In genomic region chr18:26575865-26576217, GRCh38 we compare ENCODE assay signal across 9 cellular contexts. TPM values are rescaled to one million over a fixed set of nuclear protein-coding genes. Genes with fewer than 3 reads are reported as not detected.
A peak's percentile ranks its signal among the peaks of the same experiment; 100 is the strongest.
DNase-seq lines count a peak whose midpoint lies in the region; ATAC-seq and TF ChIP-seq lines count a peak whose summit lies in the region.
"Had no signal": no experiment of that assay in that cellular context is flagged by ENCODE, and none has a peak within 500 bp of the region (broad histone marks: within the 10 kb centered on the region; RNA-seq: fewer than 3 reads in every experiment).

No MANE protein-coding gene starts in this region.

- H3K27ac ChIP-seq in HEK293 (ENCODE audit: extremely low read depth, low read depth, low read length) (peak overlapping the region; percentile 33; the same call in 1 of the 2 replicates), PC-3 (ENCODE audit: low read length) (peak overlapping the region; percentile 73), esophagus muscularis mucosa (replicated peaks in 1 of 4) (no peak overlapping the region), sigmoid colon (no peak overlapping the region)

- TF ChIP-seq EP300 in esophagus muscularis mucosa (IDR thresholded peaks at IDR 0.05) (no peak), sigmoid colon (IDR thresholded peaks at IDR 0.05) (no peak)

- H3K9me2 ChIP-seq in PC-3 (replicated peaks; ENCODE audit: low read length), result no peaks in the 10 kb centered on the region

- WGBS in esophagus muscularis mucosa, result 46% methylated on average over 8 of the region's 8 CpGs
- 11 to 53% methylated on average over 8 of the region's 8 CpGs for WGBS in sigmoid colon, 2 donors

- intact Hi-C loops in PC-3 (cut with micrococcal nuclease) (loop anchor here (2.0 kb wide), 1 partner anchor 27 kb away; the partner anchor contains the start of gene KCTD1), esophagus muscularis mucosa (cut with DNase I) (no loop called here), sigmoid colon (cut with DNase I) (no loop called here)

- H3K36me3 ChIP-seq in HEK293 (ENCODE audit: control insufficient read depth in 2 of 2, insufficient read depth in 1 of 2, low read length in 2 of 2), result no peaks in the 10 kb centered on the region
- H3K36me3 ChIP-seq in PC-3 (ENCODE audit: low read depth, low read length), result no peaks in the 10 kb centered on the region
- H3K36me3 ChIP-seq in esophagus muscularis mucosa, result no peaks in the 10 kb centered on the region
- H3K36me3 ChIP-seq in sigmoid colon, result no peaks in the 10 kb centered on the region

- H3K4me2 ChIP-seq in PC-3 (ENCODE audit: low read length), result peak overlapping the region; percentile 86

- no peaks in the 10 kb centered on the region for H3K79me2 ChIP-seq in PC-3 (ENCODE audit: low read length)

- no TSS peak for BruUV-seq in PC-3 (replicated peaks; lab: Mats Ljungman, UMichigan)

- DNase-seq in PC-3 (peak; percentile 67), esophagus muscularis mucosa (ENCODE audit: extremely low spot score) (no peak), sigmoid colon (no peak), KG1 (lab: John Stamatoyannopoulos, UW) (no peak)
- DNase-seq: NK-92 treated with Interleukin-12 subunit alpha and Interleukin-12 subunit beta, amount 100 ng/mL, for 24 hours had no signal

- ATAC-seq in PC-3, result peak; percentile 68
- no peak for ATAC-seq in GM21447 (IDR thresholded peaks at IDR 0.05; ENCODE audit: unreplicated experiment)
- no peak for ATAC-seq in HG02642 (IDR thresholded peaks at IDR 0.05; ENCODE audit: poor library complexity, unreplicated experiment)

- H3K4me1 ChIP-seq in HEK293 (ENCODE audit: control insufficient read depth, insufficient read depth, low read length), result peaks cover 9% of the 10 kb centered on the region
- H3K4me1 ChIP-seq in PC-3 (ENCODE audit: insufficient read depth, low read length), result peaks cover 34% of the 10 kb centered on the region
- H3K4me1 ChIP-seq in esophagus muscularis mucosa, result peaks cover 5 to 14% (median 10%) of the 10 kb centered on the region in 4 donors
- H3K4me1 ChIP-seq in sigmoid colon, result peaks cover 0 to 8% (median 5%) of the 10 kb centered on the region in 4 donors

- H3K4me3 ChIP-seq in HEK293 (ENCODE audit: low read depth, low read length), result no peak overlapping the region
- peak overlapping the region; percentile 63 for H3K4me3 ChIP-seq in PC-3 (ENCODE audit: low read length)
- peak overlapping the region; percentile 41 to 56 (median 52) for H3K4me3 ChIP-seq in esophagus muscularis mucosa
- peak overlapping the region in 3 of 4 donors; percentile 37 to 42 (median 41) for H3K4me3 ChIP-seq in sigmoid colon
- H3K4me3 ChIP-seq: lung had no signal

- no peaks in the 10 kb centered on the region for H3K9me3 ChIP-seq in HEK293 (ENCODE audit: control insufficient read depth, insufficient read depth, low read depth, low read length)
- no peaks in the 10 kb centered on the region for H3K9me3 ChIP-seq in PC-3 (ENCODE audit: low read length)
- H3K9me3 ChIP-seq in esophagus muscularis mucosa, result no peaks in the 10 kb centered on the region
- H3K9me3 ChIP-seq in sigmoid colon, result no peaks in the 10 kb centered on the region

- H3K9ac ChIP-seq in PC-3 (ENCODE audit: low read length), result peak overlapping the region; percentile 66

- TF ChIP-seq CTCF in HEK293 (tag by site-specific recombination; IDR thresholded peaks at IDR 0.05), result no peak
- TF ChIP-seq CTCF in PC-3 (conservative IDR thresholded peaks at IDR 0.05; ENCODE audit: low read depth, low read length), result no peak
- TF ChIP-seq CTCF in esophagus muscularis mucosa (IDR thresholded peaks at IDR 0.05), result no peak
- TF ChIP-seq CTCF in sigmoid colon (IDR thresholded peaks at IDR 0.05), result no peak

- peak overlapping the region; percentile 87 for H2AFZ ChIP-seq in PC-3 (ENCODE audit: low read length)

- CTCF ChIA-PET in HEK293 (lab: Yijun Ruan, JAX) (no interaction called here), PC-3 (lab: Charles Lee) (interaction anchor here (0.6 to 0.8 kb wide), 2 partner anchors 95 to 269 kb away, joined by 3 read pairs; no protein-coding TSS in a partner anchor)

- TF ChIP-seq POLR2A in esophagus muscularis mucosa (IDR thresholded peaks at IDR 0.05; ENCODE audit: low read depth) (no peak), sigmoid colon (IDR thresholded peaks at IDR 0.05) (no peak)

- H3F3A ChIP-seq in PC-3 (ENCODE audit: low read length, unreplicated experiment), result peaks cover 5% of the 10 kb centered on the region

- POLR2A ChIA-PET in HEK293 (lab: Yijun Ruan, JAX) (interaction anchor here (2.7 kb wide), 1 partner anchor 27 kb away, joined by 13 read pairs; the partner anchor contains the start of gene KCTD1), PC-3 (lab: Charles Lee; ENCODE audit: unreplicated experiment) (no interaction called here)

- H4K20me1 ChIP-seq in PC-3 (ENCODE audit: low read length), result no peaks in the 10 kb centered on the region

- H3K27me3 ChIP-seq in PC-3 (ENCODE audit: low read length) (no peaks in the 10 kb centered on the region), esophagus muscularis mucosa (no peaks in the 10 kb centered on the region), sigmoid colon (no peaks in the 10 kb centered on the region)

TF ChIP-seq in HEK293, 187 proteins besides CTCF, POLR2A, EP300 and RAD21:
- TF ChIP-seq MYNN (tag by site-specific recombination; IDR thresholded peaks at IDR 0.05; ENCODE audit: borderline replicate concordance) (no peak), ZNF837 (tag by site-specific recombination; IDR thresholded peaks at IDR 0.05) (no peak), ZNF132 (tag by site-specific recombination; IDR thresholded peaks at IDR 0.05; ENCODE audit: borderline replicate concordance) (no peak), FEZF1 (tag by site-specific recombination; IDR thresholded peaks at IDR 0.05) (no peak; the same call in 1 of the 2 replicates), ZNF600 (tag by site-specific recombination; IDR thresholded peaks at IDR 0.05) (no peak), ZNF660 (tag by site-specific recombination; IDR thresholded peaks at IDR 0.05) (no peak), OSR2 (tag by site-specific recombination; IDR thresholded peaks at IDR 0.05) (no peak), ZNF391 (tag by site-specific recombination; IDR thresholded peaks at IDR 0.05; ENCODE audit: borderline replicate concordance, low read depth) (no peak), ZNF629 (tag by site-specific recombination; IDR thresholded peaks at IDR 0.05) (no peak)

RNA-seq across cellular contexts. Expression of gene KCTD1, which starts 27.5 kb away (rescaled TPM):
- 15.8 and 24.0 TPM in 2 replicates for total RNA-seq in PC-3 (2014; rRNA removed)
- total RNA-seq in esophagus muscularis mucosa, result 10 to 100 TPM in 3 of 4 donors, 1 to 10 TPM in 1; 7.1 to 17.6 (median 12.7) TPM
- 10 to 100 TPM in 3 of 4 donors, 1 to 10 TPM in 1; 7.1 to 22.4 (median 16.1) TPM for total RNA-seq in sigmoid colon
- 10 to 100 TPM in 2 of 3 donors, 1 to 10 TPM in 1; 3.4 to 10.9 (median 10.2) TPM for polyA plus RNA-seq in sigmoid colon

Comparison
In these comparisons a context has a peak if more than half of its experiments do, and no peak if none do; other contexts are left out.
1. H3K27ac ChIP-seq: peak in HEK293 (single experiment) and PC-3 (single experiment); none in esophagus muscularis mucosa (0 of 4) and sigmoid colon (0 of 4).